ENCODE assay signal across 8 cellular contexts in the genomic region with DNA sequence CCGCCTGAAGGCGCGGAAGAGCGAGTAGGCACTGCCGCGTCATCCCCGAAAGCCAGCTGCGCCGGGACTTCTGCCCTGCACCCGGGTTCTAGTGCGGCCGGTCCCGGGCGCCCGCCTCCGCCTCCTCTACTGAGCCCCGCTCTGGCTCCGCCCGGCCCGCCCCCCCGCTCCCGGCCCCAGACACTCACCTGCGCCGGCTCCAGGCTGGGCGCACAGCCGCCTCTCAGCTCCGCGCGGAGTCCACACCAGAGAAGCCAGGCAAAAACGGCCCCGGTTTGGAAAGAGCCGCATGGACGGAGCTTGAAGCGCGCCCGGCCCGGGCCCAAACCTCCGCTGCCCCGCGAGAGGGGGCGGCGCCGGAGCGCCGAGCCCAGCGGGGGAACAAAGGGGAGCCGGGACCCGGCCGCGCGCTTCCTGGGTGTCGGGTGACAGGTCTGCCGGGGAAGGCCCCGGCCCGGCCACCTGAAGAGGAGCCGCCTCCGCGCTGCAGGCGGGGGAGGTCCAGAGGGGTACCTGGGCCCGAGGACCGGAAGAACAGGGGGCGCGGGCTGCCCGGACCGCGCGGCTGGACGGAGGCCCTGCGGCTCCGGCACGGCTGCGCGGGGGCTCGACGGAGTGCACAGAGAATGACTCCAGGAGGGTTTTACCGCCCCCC.
DNase-seq lines count a peak whose midpoint lies in the region; ATAC-seq and TF ChIP-seq lines count a peak whose summit lies in the region.

No MANE protein-coding gene starts in this region.

- TF ChIP-seq CTCF in right lobe of liver (IDR thresholded peaks at IDR 0.05) (no peak), tibial artery (IDR thresholded peaks at IDR 0.05) (no peak)

- no peaks in the 10 kb centered on the region for H3K9me3 Mint-ChIP-seq in activated naive CD8-positive, alpha-beta T cell treated with anti-CD3 and anti-CD28 coated beads, Interleukin-2, amount 50 U/mL, for 24 hours

- 3% methylated on average over 7 of the region's 76 CpGs for WGBS in right lobe of liver (ENCODE audit: insufficient coverage, low coverage, low lambda C conversion rate, missing lambda C conversion rate)

- no peaks in the 10 kb centered on the region for H3K9me3 ChIP-seq in right lobe of liver
- H3K9me3 ChIP-seq in tibial artery, result no peaks in the 10 kb centered on the region

- H3K4me1 Mint-ChIP-seq in activated naive CD8-positive, alpha-beta T cell treated with anti-CD3 and anti-CD28 coated beads, Interleukin-2, amount 50 U/mL, for 24 hours, result peaks cover 31% of the 10 kb centered on the region

- H3K36me3 ChIP-seq in right lobe of liver (no peaks in the 10 kb centered on the region), tibial artery (no peaks in the 10 kb centered on the region)

- H3K27ac ChIP-seq in right lobe of liver (no peak overlapping the region), tibial artery (no peak overlapping the region)

- H3K4me3 ChIP-seq in right lobe of liver, result peak overlapping the region; percentile 38 to 44 (median 39)
- peak overlapping the region; percentile 34 to 54 for H3K4me3 ChIP-seq in tibial artery

- peaks cover 53% of the 10 kb centered on the region for H3K27me3 Mint-ChIP-seq in activated naive CD8-positive, alpha-beta T cell treated with anti-CD3 and anti-CD28 coated beads, Interleukin-2, amount 50 U/mL, for 24 hours

- peaks cover 0 to 35% (median 5%) of the 10 kb centered on the region in 4 donors for H3K4me1 ChIP-seq in right lobe of liver
- peaks cover 5 to 60% (median 53%) of the 10 kb centered on the region in 4 donors for H3K4me1 ChIP-seq in tibial artery

- peak overlapping the region; percentile 6 for H3K4me3 Mint-ChIP-seq in activated naive CD8-positive, alpha-beta T cell treated with anti-CD3 and anti-CD28 coated beads, Interleukin-2, amount 50 U/mL, for 24 hours

- peak; percentile 98 for DNase-seq in DMS53 (lab: John Stamatoyannopoulos, UW)
- peak; percentile 26 for DNase-seq in NCI-H2171 treated with DMSO at 0.1 percent for 48 hours (lab: John Stamatoyannopoulos, UW)
- DNase-seq in activated naive CD8-positive, alpha-beta T cell treated with anti-CD3 and anti-CD28 coated beads, Interleukin-2, amount 50 U/mL, for 24 hours, result peak; percentile 41
- DNase-seq in right lobe of liver, result peak in 1 of 3 donors; percentile 31
- no peak for DNase-seq in tibial artery
- DNase-seq in HK-2 (ENCODE audit: unreplicated experiment), result no peak
- no peak for DNase-seq in NCI-H524 treated with DMSO at 0.1 percent for 48 hours (lab: John Stamatoyannopoulos, UW)

- peak; percentile 16 for TF ChIP-seq POLR2A in right lobe of liver (IDR thresholded peaks at IDR 0.05)

- ATAC-seq in GM21576 (IDR thresholded peaks at IDR 0.05; ENCODE audit: unreplicated experiment) (peak; percentile 21), right lobe of liver (peak; percentile 6 to 28 (median 22))
- peak; percentile 37 for ATAC-seq in activated naive CD8-positive, alpha-beta T cell treated with anti-CD3 and anti-CD28 coated beads, Interleukin-2, amount 50 U/mL, for 24 hours

- no peak overlapping the region for H3K27ac Mint-ChIP-seq in activated naive CD8-positive, alpha-beta T cell treated with anti-CD3 and anti-CD28 coated beads, Interleukin-2, amount 50 U/mL, for 24 hours

- intact Hi-C loops in right lobe of liver (cut with DNase I) (no loop called here), tibial artery (cut with DNase I; ENCODE audit: low total_unique reads) (no loop called here)

- H3K27me3 ChIP-seq in right lobe of liver (peaks cover 24 to 66% of the 10 kb centered on the region in 2 donors), tibial artery (peaks cover 22 to 89% of the 10 kb centered on the region in 2 donors)

- no peaks in the 10 kb centered on the region for H3K36me3 Mint-ChIP-seq in activated naive CD8-positive, alpha-beta T cell treated with anti-CD3 and anti-CD28 coated beads, Interleukin-2, amount 50 U/mL, for 24 hours (ENCODE audit: low read depth)

Comparison
In these comparisons a context has a peak if more than half of its experiments do, and no peak if none do; other contexts are left out.
1. DNase-seq: peak in DMS53 (single experiment), NCI-H2171 treated with DMSO at 0.1 percent for 48 hours (single experiment) and activated naive CD8-positive, alpha-beta T cell treated with anti-CD3 and anti-CD28 coated beads, Interleukin-2, amount 50 U/mL, for 24 hours (single experiment); none in tibial artery (0 of 2), HK-2 (single experiment) and NCI-H524 treated with DMSO at 0.1 percent for 48 hours (single experiment).
2. Peak in every context shown above with its lines, with median percentiles within 50 percentile points of each other: ATAC-seq.